1 cellular context compared by ENCODE assay signal in genomic region chr13:50801087-50801931, GRCh38.
TF ChIP-seq lines count a peak whose summit lies in the region.

No MANE protein-coding gene starts in this region.

TF ChIP-seq in GM12878, 131 proteins besides CTCF, POLR2A, EP300 and RAD21 (continued from another document):
- TF ChIP-seq SKIL (IDR thresholded peaks at IDR 0.05; ENCODE audit: low read depth, poor library complexity, severe bottlenecking) (peak; percentile 24), EED (IDR thresholded peaks at IDR 0.05; ENCODE audit: low read depth) (peak; percentile 53; the same call in 1 of the 2 replicates), MYC (IDR thresholded peaks at IDR 0.05; ENCODE audit: insufficient read depth, insufficient read length, insufficient replicate concordance, low read length, severe bottlenecking) (no peak), RCOR1 (conservative IDR thresholded peaks at IDR 0.05; ENCODE audit: low read depth, low read length) (no peak), IRF4 (IDR thresholded peaks at IDR 0.05; ENCODE audit: low read depth, low read length) (0 out of 2 replicates have a peak, but pooled peaks have one; percentile 44), MEF2A (IDR thresholded peaks at IDR 0.05; ENCODE audit: insufficient read depth, low read depth, low read length) (no peak), ZSCAN29 (IDR thresholded peaks at IDR 0.05) (no peak)
